8 cellular contexts compared by ENCODE assay signal in genomic region chr7:122886357-122887081, GRCh38. TPM values are rescaled to one million over a fixed set of nuclear protein-coding genes. Genes with fewer than 3 reads are reported as not detected.
DNase-seq lines count a peak whose midpoint lies in the region; ATAC-seq and TF ChIP-seq lines count a peak whose summit lies in the region.

CADPS2 (minus strand) TSS chr7:122886460; CDS start chr7:122886337, 123 bp downstream.

- no peaks in the 10 kb centered on the region for H3K9me3 ChIP-seq in right cardiac atrium (ENCODE audit: control insufficient read depth, low read length)

- no peak for TF ChIP-seq CTCF in astrocyte of the spinal cord (IDR thresholded peaks at IDR 0.05; ENCODE audit: low read depth, low read length)

- ATAC-seq in GM19395 (IDR thresholded peaks at IDR 0.05; ENCODE audit: unreplicated experiment) (peak; percentile 71), HG03378 (IDR thresholded peaks at IDR 0.05; ENCODE audit: unreplicated experiment) (peak; percentile 55), right cardiac atrium (peak; percentile 97 to 98)

- peak within 1 kb of the TSS; percentile 97 for H3K27ac ChIP-seq in right cardiac atrium (ENCODE audit: low read length)

- in situ Hi-C loops in astrocyte of the spinal cord (cut with HindIII; ENCODE audit: low sequenced_read_pairs): no loop called here

- under 1% methylated on average over 73 of the region's 73 CpGs for WGBS in right cardiac atrium

- intact Hi-C loops in right cardiac atrium (cut with DNase I): loop anchor here in 1 of 4 donors (10.0 kb wide), 1 partner anchor 82 kb away; no protein-coding TSS in a partner anchor
- intact Hi-C loops in posterior cingulate gyrus (cut with DNase I): loop anchor here (10.0 kb wide), 1 partner anchor 268 kb away; no protein-coding TSS in a partner anchor

- H3K4me3 ChIP-seq in astrocyte of the spinal cord (ENCODE audit: low read depth, low read length) (peak within 1 kb of the TSS; percentile 75), right cardiac atrium (ENCODE audit: low read length) (peak within 1 kb of the TSS; percentile 97)

- H3K4me1 ChIP-seq in right cardiac atrium (ENCODE audit: control insufficient read depth, insufficient read depth, low read length): no peaks in the 10 kb centered on the region

- DNase-seq in COR-L47 (lab: John Stamatoyannopoulos, UW): peak; percentile 96
- peak; percentile 99 for DNase-seq in NCI-H69 (lab: John Stamatoyannopoulos, UW)
- DNase-seq in astrocyte of the spinal cord (ENCODE audit: low read depth, low spot score): peak; percentile 90
- DNase-seq in right cardiac atrium: peak; percentile 90 to 94 (median 93)
- peak; percentile 34 to 95 (median 64) for DNase-seq in posterior cingulate gyrus
- DNase-seq in DMS114 treated with DMSO at 0.1 percent for 48 hours (lab: John Stamatoyannopoulos, UW; ENCODE audit: unreplicated experiment): no peak

- no peaks in the 10 kb centered on the region for H3K27me3 ChIP-seq in right cardiac atrium (ENCODE audit: control insufficient read depth, insufficient read depth)

RNA-seq across cellular contexts. Expression of gene CADPS2, which starts in this region (rescaled TPM):
- total RNA-seq in right cardiac atrium: 10 to 100 TPM; 10.4 to 14.1 (median 11.4) TPM
- 11.5 TPM for polyA plus RNA-seq in right cardiac atrium
